Comparison of ENCODE assay signal across 10 cellular contexts in genomic region chr17:1177099-1177996, GRCh38. TPM values are rescaled to one million over a fixed set of nuclear protein-coding genes. Genes with fewer than 3 reads are reported as not detected.
A peak's percentile ranks its signal among the peaks of the same experiment; 100 is the strongest.
DNase-seq lines count a peak whose midpoint lies in the region; ATAC-seq and TF ChIP-seq lines count a peak whose summit lies in the region.
"Had no signal": no experiment of that assay in that cellular context is flagged by ENCODE, and none has a peak within 500 bp of the region (broad histone marks: within the 10 kb centered on the region; RNA-seq: fewer than 3 reads in every experiment).

No MANE protein-coding gene starts in this region.

- ATAC-seq in CD4-positive, alpha-beta T cell (ENCODE audit: poor library complexity) = no peak
- no peak for ATAC-seq in GM18873 (IDR thresholded peaks at IDR 0.05; ENCODE audit: low FRiP score, unreplicated experiment)
- ATAC-seq in GM19467 (IDR thresholded peaks at IDR 0.05; ENCODE audit: unreplicated experiment) = no peak

- H3K36me3 Mint-ChIP-seq in CD4-positive, alpha-beta T cell (ENCODE audit: low read depth) = no peaks in the 10 kb centered on the region

- no peaks in the 10 kb centered on the region for H3K9me3 Mint-ChIP-seq in CD4-positive, alpha-beta T cell

- DNase-seq in CD4-positive, alpha-beta T cell = no peak
- DNase-seq in M059J (ENCODE audit: low read depth) (peak; percentile 82), cerebellum (ENCODE audit: low spot score) (peak; percentile 63), midbrain (lab: John Stamatoyannopoulos, UW) (peak; percentile 26), NCI-H2227 (lab: John Stamatoyannopoulos, UW; ENCODE audit: unreplicated experiment) (no peak), NOMO-1 (lab: John Stamatoyannopoulos, UW; ENCODE audit: unreplicated experiment in 2 of 2) (no peak)
- DNase-seq: activated naive CD4-positive, alpha-beta T cell treated with anti-CD3 and anti-CD28 coated beads, Interleukin-2, amount 50 U/mL, for 16 hours had no signal

- intact Hi-C loops in CD4-positive, alpha-beta T cell (cut with DNase I, micrococcal nuclease) = no loop called here

- no peaks in the 10 kb centered on the region for H3K27me3 ChIP-seq in CD4-positive, alpha-beta T cell (ENCODE audit: control insufficient read depth, insufficient read depth, low read length)

- H3K27me3 Mint-ChIP-seq in CD4-positive, alpha-beta T cell = no peaks in the 10 kb centered on the region

- H3K9me3 ChIP-seq in CD4-positive, alpha-beta T cell (ENCODE audit: control insufficient read depth, low read length) = no peaks in the 10 kb centered on the region
- H3K9me3 ChIP-seq: SJSA1 had no signal

- CTCF ChIA-PET in CD4-positive, alpha-beta T cell (lab: Charles Lee) = interaction anchor here (1.5 kb wide), 1 partner anchor 55 kb away, joined by 4 read pairs; no protein-coding TSS in a partner anchor

- TF ChIP-seq CTCF in CD4-positive, alpha-beta T cell (IDR thresholded peaks at IDR 0.05) = no peak

- H3K27ac ChIP-seq in CD4-positive, alpha-beta T cell (ENCODE audit: low read depth, low read length) = no peak overlapping the region
- H3K27ac ChIP-seq: SJSA1 had no signal

- peak overlapping the region; percentile 78 for H3K4me3 Mint-ChIP-seq in CD4-positive, alpha-beta T cell

- POLR2A ChIA-PET in CD4-positive, alpha-beta T cell (lab: Charles Lee) = no interaction called here

- no peaks in the 10 kb centered on the region for H3K4me1 Mint-ChIP-seq in CD4-positive, alpha-beta T cell (ENCODE audit: low read depth)

- no peak overlapping the region for H3K27ac Mint-ChIP-seq in CD4-positive, alpha-beta T cell

RNA-seq across cellular contexts. Expression of gene ABR, which starts 2.4 kb away (rescaled TPM):
- total RNA-seq in CD4-positive, alpha-beta T cell = 10 to 100 TPM; 72.4 to 74.8 TPM
- total RNA-seq in M059J (2014; rRNA removed; shearing (Covaris generic)) = 31.7 and 47.3 TPM in 2 replicates
- total RNA-seq in cerebellum = 88.9 TPM

Comparison
In these comparisons a context has a peak if more than half of its experiments do, and no peak if none do; other contexts are left out.
1. DNase-seq: peak in M059J (single experiment), cerebellum (single experiment) and midbrain (single experiment); none in CD4-positive, alpha-beta T cell (0 of 10), NCI-H2227 (single experiment) and NOMO-1 (0 of 2).